Comparison of ENCODE assay signal across 9 cellular contexts in genomic region chr15:60179786-60180391, GRCh38.
A peak's percentile ranks its signal among the peaks of the same experiment; 100 is the strongest.
DNase-seq lines count a peak whose midpoint lies in the region; ATAC-seq and TF ChIP-seq lines count a peak whose summit lies in the region.
"Had no signal": no experiment of that assay in that cellular context is flagged by ENCODE, and none has a peak within 500 bp of the region (broad histone marks: within the 10 kb centered on the region; RNA-seq: fewer than 3 reads in every experiment).

No MANE protein-coding gene starts in this region.

- H3K4me1 ChIP-seq in lung (ENCODE audit: control insufficient read depth in 2 of 2, insufficient read depth in 2 of 2, low read length in 2 of 2): no peaks in the 10 kb centered on the region

- WGBS in lung, 2 donors: 72 to 73% methylated on average over 2 of the region's 2 CpGs

- no peaks in the 10 kb centered on the region for H3K9me3 ChIP-seq in lung (ENCODE audit: control insufficient read depth in 2 of 2, insufficient read depth in 1 of 2, low read length in 1 of 2)

- no peak overlapping the region for H3K27ac ChIP-seq in lung (ENCODE audit: low read depth in 1 of 2, low read length in 1 of 2)

- H3K36me3 ChIP-seq in lung (ENCODE audit: control insufficient read depth in 2 of 2, insufficient read depth in 2 of 2, low read length in 2 of 2): no peaks in the 10 kb centered on the region

- TF ChIP-seq CTCF in HFF-Myc (IDR thresholded peaks at IDR 0.05; ENCODE audit: low read depth, low read length, missing control alignments) (peak; percentile 76), cardiac fibroblast (IDR thresholded peaks at IDR 0.05; ENCODE audit: low read depth, low read length) (peak; percentile 86), lung (IDR thresholded peaks at IDR 0.05; ENCODE audit: control extremely low read depth, extremely low read depth) (peak; percentile 45)

- H3K4me3 ChIP-seq in HFF-Myc (replicated peaks; ENCODE audit: low read depth, low read length): no peak overlapping the region
- H3K4me3 ChIP-seq in cardiac fibroblast (replicated peaks in 1 of 2; ENCODE audit: low read depth in 2 of 2, low read length in 2 of 2): no peak overlapping the region
- H3K4me3 ChIP-seq in lung: no peak overlapping the region

- no peaks in the 10 kb centered on the region for H3K27me3 ChIP-seq in lung (ENCODE audit: control insufficient read depth, insufficient read depth)

- ATAC-seq in lung (ENCODE audit: insufficient read depth, low FRiP score) (no peak), HG02678 (IDR thresholded peaks at IDR 0.05; ENCODE audit: unreplicated experiment) (no peak), GM18502 (IDR thresholded peaks at IDR 0.05; ENCODE audit: poor library complexity, unreplicated experiment) (no peak)

- peak; percentile 8 for DNase-seq in NCI-H2029 (lab: John Stamatoyannopoulos, UW)
- no peak for DNase-seq in NCI-H2029 treated with DMSO at 0.1 percent for 48 hours (lab: John Stamatoyannopoulos, UW)
- peak; percentile 12 for DNase-seq in HFF-Myc (ENCODE audit: extremely low read depth, low read depth)
- DNase-seq in RPMI7951 (ENCODE audit: low read depth): peak; percentile 42
- DNase-seq in cardiac fibroblast (ENCODE audit: low read depth in 2 of 2): peak; percentile 74 to 77
- no peak for DNase-seq in lung (ENCODE audit: low spot score)
- DNase-seq: stimulated activated naive B cell treated with anti-CD40 and anti-IgM and Interleukin-4, amounts not matched to agents 10 μg/mL and 1 μg/mL and 100 μg/mL, for 72 hours had no signal

Comparison
In these comparisons a context has a peak if more than half of its experiments do, and no peak if none do; other contexts are left out.
1. DNase-seq: peak in NCI-H2029 (single experiment), HFF-Myc (single experiment), RPMI7951 (single experiment) and cardiac fibroblast (2 of 2); none in NCI-H2029 treated with DMSO at 0.1 percent for 48 hours (single experiment) and lung (single experiment).
2. Peak in every context shown above with its lines, with median percentiles within 50 percentile points of each other: CTCF ChIP-seq.